9 cellular contexts compared by ENCODE assay signal in genomic region chr10:60964257-60965235, GRCh38. TPM values are rescaled to one million over a fixed set of nuclear protein-coding genes. Genes with fewer than 3 reads are reported as not detected.
A peak's percentile ranks its signal among the peaks of the same experiment; 100 is the strongest.
DNase-seq lines count a peak whose midpoint lies in the region; ATAC-seq and TF ChIP-seq lines count a peak whose summit lies in the region.
"Had no signal": no experiment of that assay in that cellular context is flagged by ENCODE, and none has a peak within 500 bp of the region (broad histone marks: within the 10 kb centered on the region; RNA-seq: fewer than 3 reads in every experiment).

No MANE protein-coding gene starts in this region.

- peak overlapping the region; percentile 15 to 68 (median 40) for H3K27ac ChIP-seq in esophagus muscularis mucosa (replicated peaks in 1 of 4)
- peak overlapping the region in 1 of 2 donors; percentile 60 for H3K27ac ChIP-seq in testis
- H3K27ac ChIP-seq: BLaER1 treated with 17β-estradiol and CSF1 and Interleukin-3, amounts not matched to agents 10 nM and 100 nM had no signal

- POLR2A ChIA-PET in activated CD8-positive, alpha-beta T cell treated with anti-CD3 and anti-CD28 coated beads for 36 hours (lab: Charles Lee), result no interaction called here

- peak overlapping the region; percentile 87 for H3K27ac Mint-ChIP-seq in HFFc6
- H3K27ac Mint-ChIP-seq in activated CD8-positive, alpha-beta T cell treated with anti-CD3 and anti-CD28 coated beads for 36 hours, result no peak overlapping the region

- 26% methylated on average over 5 of the region's 5 CpGs for WGBS in esophagus muscularis mucosa
- WGBS in testis, 2 donors, result 24 to 31% methylated on average over 5 of the region's 5 CpGs

- H3K4me1 ChIP-seq in esophagus muscularis mucosa (peaks cover 5 to 43% (median 35%) of the 10 kb centered on the region in 4 donors), mucosa of stomach (ENCODE audit: control insufficient read depth, insufficient read depth, low read length) (peaks cover 25% of the 10 kb centered on the region), testis (peaks cover 5% of the 10 kb centered on the region)

- TF ChIP-seq CTCF in HFFc6 (IDR thresholded peaks at IDR 0.05), result peak; percentile 93
- peak; percentile 57 for TF ChIP-seq CTCF in activated CD8-positive, alpha-beta T cell treated with anti-CD3 and anti-CD28 coated beads for 36 hours (IDR thresholded peaks at IDR 0.05)
- peak; percentile 77 to 84 (median 82) for TF ChIP-seq CTCF in esophagus muscularis mucosa (IDR thresholded peaks at IDR 0.05)
- peak; percentile 69 to 82 (median 73) for TF ChIP-seq CTCF in testis (IDR thresholded peaks at IDR 0.05)

- no peaks in the 10 kb centered on the region for H3K9me3 Mint-ChIP-seq in HFFc6
- no peaks in the 10 kb centered on the region for H3K9me3 Mint-ChIP-seq in activated CD8-positive, alpha-beta T cell treated with anti-CD3 and anti-CD28 coated beads for 36 hours

- intact Hi-C loops in activated CD8-positive, alpha-beta T cell treated with anti-CD3 and anti-CD28 coated beads for 36 hours (cut with micrococcal nuclease), result loop anchor here (2.0 to 10.0 kb wide), 2 partner anchors 80 to 148 kb away; no protein-coding TSS in a partner anchor
- intact Hi-C loops in esophagus muscularis mucosa (cut with DNase I), result loop anchor here (2.0 to 10.0 kb wide), 3 partner anchors 80 to 318 kb away; no protein-coding TSS in a partner anchor
- intact Hi-C loops in testis (cut with DNase I; ENCODE audit: low total_unique reads), result loop anchor here (5.0 kb wide), 1 partner anchor 147 kb away; no protein-coding TSS in a partner anchor

- TF ChIP-seq POLR2A in esophagus muscularis mucosa (IDR thresholded peaks at IDR 0.05; ENCODE audit: low read depth) (no peak), testis (IDR thresholded peaks at IDR 0.05) (no peak)

- H3K36me3 ChIP-seq in esophagus muscularis mucosa (no peaks in the 10 kb centered on the region), mucosa of stomach (ENCODE audit: control insufficient read depth, insufficient read depth, low read length) (no peaks in the 10 kb centered on the region), testis (ENCODE audit: low read depth, missing control alignments) (no peaks in the 10 kb centered on the region)
- H3K36me3 ChIP-seq: BLaER1 treated with 17β-estradiol and CSF1 and Interleukin-3, amounts not matched to agents 10 nM and 100 nM had no signal

- TF ChIP-seq EP300 in esophagus muscularis mucosa (IDR thresholded peaks at IDR 0.05), result no peak

- H3K27me3 ChIP-seq in esophagus muscularis mucosa, result no peaks in the 10 kb centered on the region
- H3K27me3 ChIP-seq in mucosa of stomach (ENCODE audit: control insufficient read depth, insufficient read depth, low read length), result no peaks in the 10 kb centered on the region
- H3K27me3 ChIP-seq in testis, result no peaks in the 10 kb centered on the region
- H3K27me3 ChIP-seq: BLaER1 treated with 17β-estradiol and CSF1 and Interleukin-3, amounts not matched to agents 10 nM and 100 nM had no signal

- ATAC-seq in activated CD8-positive, alpha-beta T cell treated with anti-CD3 and anti-CD28 coated beads for 36 hours, result peak; percentile 75

- peaks cover 38% of the 10 kb centered on the region for H3K4me1 Mint-ChIP-seq in HFFc6 (ENCODE audit: low read depth)
- H3K4me1 Mint-ChIP-seq in activated CD8-positive, alpha-beta T cell treated with anti-CD3 and anti-CD28 coated beads for 36 hours (ENCODE audit: low read depth), result peaks cover 16% of the 10 kb centered on the region

- no peaks in the 10 kb centered on the region for H3K36me3 Mint-ChIP-seq in HFFc6 (ENCODE audit: low read depth)
- H3K36me3 Mint-ChIP-seq in activated CD8-positive, alpha-beta T cell treated with anti-CD3 and anti-CD28 coated beads for 36 hours (ENCODE audit: low read depth), result no peaks in the 10 kb centered on the region

- H3K9ac ChIP-seq in mucosa of stomach (ENCODE audit: low read length), result peak overlapping the region; percentile 20
- H3K9ac ChIP-seq: BLaER1 treated with 17β-estradiol and CSF1 and Interleukin-3, amounts not matched to agents 10 nM and 100 nM had no signal

- no peaks in the 10 kb centered on the region for H3K9me3 ChIP-seq in esophagus muscularis mucosa
- no peaks in the 10 kb centered on the region for H3K9me3 ChIP-seq in mucosa of stomach (ENCODE audit: control insufficient read depth, low read length)
- H3K9me3 ChIP-seq in testis, result no peaks in the 10 kb centered on the region
- H3K9me3 ChIP-seq: BLaER1 treated with 17β-estradiol and CSF1 and Interleukin-3, amounts not matched to agents 10 nM and 100 nM had no signal

- CTCF ChIA-PET in activated CD8-positive, alpha-beta T cell treated with anti-CD3 and anti-CD28 coated beads for 36 hours (lab: Charles Lee), result interaction anchor here (0.6 to 1.2 kb wide), 10 partner anchors 10 to 754 kb away, joined by 3 to 9 read pairs (median 3); no protein-coding TSS in a partner anchor

- DNase-seq in NCI-H1417 (lab: John Stamatoyannopoulos, UW) (peak; percentile 43 to 76 (median 45)), NCI-H1417 treated with DMSO at 0.1 percent for 48 hours (lab: John Stamatoyannopoulos, UW) (no peak), HFFc6 (peak; percentile 85), NCI-H226 (peak; percentile 66), esophagus muscularis mucosa (ENCODE audit: extremely low spot score) (no peak), testis (peak; percentile 79)
- peak; percentile 64 for DNase-seq in activated CD8-positive, alpha-beta T cell treated with anti-CD3 and anti-CD28 coated beads for 36 hours

- H3K4me3 ChIP-seq in esophagus muscularis mucosa (no peak overlapping the region), mucosa of stomach (ENCODE audit: low read length) (no peak overlapping the region), testis (no peak overlapping the region)
- H3K4me3 ChIP-seq: BLaER1 treated with 17β-estradiol and CSF1 and Interleukin-3, amounts not matched to agents 10 nM and 100 nM had no signal

- H3K27me3 Mint-ChIP-seq in HFFc6 (ENCODE audit: insufficient read depth), result peaks cover 1% of the 10 kb centered on the region; the same call in 1 of the 2 replicates
- H3K27me3 Mint-ChIP-seq in activated CD8-positive, alpha-beta T cell treated with anti-CD3 and anti-CD28 coated beads for 36 hours, result peaks cover 10% of the 10 kb centered on the region

- H3K4me3 Mint-ChIP-seq in HFFc6, result peak overlapping the region; percentile 71
- H3K4me3 Mint-ChIP-seq in activated CD8-positive, alpha-beta T cell treated with anti-CD3 and anti-CD28 coated beads for 36 hours, result no peak overlapping the region

RNA-seq across cellular contexts. Expression of gene RHOBTB1, which starts 20.6 kb away (rescaled TPM):
- 10 to 100 TPM in 2 of 6 experiments, 1 to 10 TPM in 4; 9.0 to 11.7 (median 9.3) TPM for total RNA-seq in HFFc6 (2021; fragmentation: NEBNext Ultra II Directional; extraction: Animal tissue kit (Norgen Biotek cat#: 25700))
- under 1 TPM; 0.09 to 0.74 TPM for total RNA-seq in activated CD8-positive, alpha-beta T cell treated with anti-CD3 and anti-CD28 coated beads for 36 hours
- total RNA-seq in esophagus muscularis mucosa (10 to 100 TPM; 16.7 to 39.2 (median 20.1) TPM), testis (10 to 100 TPM; 44.7 to 47.1 TPM)
- 38.1 TPM for polyA plus RNA-seq in testis (ENCODE audit: insufficient read depth, low read depth, low replicate concordance)

Comparison
In these comparisons a context has a peak if more than half of its experiments do, and no peak if none do; other contexts are left out.
1. DNase-seq: peak in NCI-H1417 (3 of 3), HFFc6 (single experiment), NCI-H226 (single experiment), activated CD8-positive, alpha-beta T cell treated with anti-CD3 and anti-CD28 coated beads for 36 hours (single experiment) and testis (single experiment); none in NCI-H1417 treated with DMSO at 0.1 percent for 48 hours (single experiment) and esophagus muscularis mucosa (single experiment).
2. RNA of gene RHOBTB1, which starts 20.6 kb away (total RNA-seq): 44.7 to 47.1 TPM in testis, 16.7 to 39.2 TPM in esophagus muscularis mucosa and 9.0 to 11.7 TPM in HFFc6; 0.09 to 0.74 TPM in activated CD8-positive, alpha-beta T cell treated with anti-CD3 and anti-CD28 coated beads for 36 hours; every median in the first group is over 4 times any median in the second.
3. Peak in every context shown above with its lines, with median percentiles within 50 percentile points of each other: CTCF ChIP-seq.